ENCODE assay signal across 24 cellular contexts in genomic region chr3:147514366-147514765, GRCh38.
"Had no signal": no experiment of that assay in that cellular context is flagged by ENCODE, and none has a peak within 500 bp of the region (broad histone marks: within the 10 kb centered on the region; RNA-seq: fewer than 3 reads in every experiment).

No MANE protein-coding gene starts in this region.

- H3K4me1 Mint-ChIP-seq: activated CD4-positive, alpha-beta T cell treated with anti-CD3 and anti-CD28 coated beads for 36 hours; activated CD8-positive, alpha-beta memory T cell treated with anti-CD3 and anti-CD28 coated beads, Interleukin-2, amount 10 ng/mL, durations not matched to agents 7 days and 5 days; memory B cell; naive thymus-derived CD8-positive, alpha-beta T cell; neural crest cell had no signal

- H3K4me2 ChIP-seq: smooth muscle cell had no signal

- H3K36me3 ChIP-seq: colonic mucosa, heart left ventricle, right atrium auricular region, transverse colon had no signal

- H3K4me3 Mint-ChIP-seq: activated CD4-positive, alpha-beta T cell treated with anti-CD3 and anti-CD28 coated beads for 36 hours; activated CD8-positive, alpha-beta memory T cell treated with anti-CD3 and anti-CD28 coated beads, Interleukin-2, amount 10 ng/mL, durations not matched to agents 7 days and 5 days; activated CD8-positive, alpha-beta T cell treated with anti-CD3 and anti-CD28 coated beads, Interleukin-2, amount 10 ng/mL, durations not matched to agents 7 days and 5 days; memory B cell; naive thymus-derived CD8-positive, alpha-beta T cell; neural crest cell had no signal

- H3K4me3 ChIP-seq: colonic mucosa, dorsolateral prefrontal cortex, heart left ventricle, right atrium auricular region, smooth muscle cell, testis, transverse colon had no signal

- H3K9me3 Mint-ChIP-seq: memory B cell, neural crest cell had no signal

- H3K27ac ChIP-seq: colonic mucosa, dorsolateral prefrontal cortex, foreskin keratinocyte, heart left ventricle, right atrium auricular region, testis, transverse colon had no signal

- H3K27ac Mint-ChIP-seq: activated CD4-positive, alpha-beta T cell treated with anti-CD3 and anti-CD28 coated beads for 36 hours; activated CD8-positive, alpha-beta memory T cell treated with anti-CD3 and anti-CD28 coated beads, Interleukin-2, amount 10 ng/mL, durations not matched to agents 7 days and 5 days; activated CD8-positive, alpha-beta T cell treated with anti-CD3 and anti-CD28 coated beads, Interleukin-2, amount 10 ng/mL, durations not matched to agents 7 days and 5 days; activated naive CD4-positive, alpha-beta T cell treated with anti-CD3 and anti-CD28 coated beads, Interleukin-2, amount 50 U/mL, for 72 hours; memory B cell; naive thymus-derived CD8-positive, alpha-beta T cell had no signal

- H3K4me1 ChIP-seq: colonic mucosa, foreskin keratinocyte, heart left ventricle, right atrium auricular region, testis, transverse colon had no signal

- H3K9me3 ChIP-seq: colonic mucosa, heart left ventricle, right atrium auricular region, testis, transverse colon had no signal

- H3K36me3 Mint-ChIP-seq: activated CD8-positive, alpha-beta memory T cell treated with anti-CD3 and anti-CD28 coated beads, Interleukin-2, amount 10 ng/mL, durations not matched to agents 7 days and 5 days; activated naive CD4-positive, alpha-beta T cell treated with anti-CD3 and anti-CD28 coated beads, Interleukin-2, amount 50 U/mL, for 72 hours; memory B cell; naive thymus-derived CD8-positive, alpha-beta T cell had no signal

- DNase-seq: activated CD4-positive, alpha-beta T cell treated with anti-CD3 and anti-CD28 coated beads for 36 hours; activated CD4-positive, CD25-positive, alpha-beta regulatory T cell; activated CD8-positive, alpha-beta memory T cell treated with anti-CD3 and anti-CD28 coated beads, Interleukin-2, amount 10 ng/mL, durations not matched to agents 7 days and 5 days; activated CD8-positive, alpha-beta T cell treated with anti-CD3 and anti-CD28 coated beads, Interleukin-2, amount 10 ng/mL, durations not matched to agents 7 days and 5 days; activated naive CD4-positive, alpha-beta T cell; activated T-cell treated with anti-CD3 and anti-CD28 coated beads, Interleukin-2, amount 50 U/mL, for 48 hours; colonic mucosa; dorsolateral prefrontal cortex; effector memory CD4-positive, alpha-beta T cell; erythroblast; foreskin keratinocyte; heart left ventricle; hypothalamus; naive thymus-derived CD8-positive, alpha-beta T cell; stimulated activated CD4-positive, alpha-beta T cell treated with anti-CD3 and anti-CD28 coated beads, Interleukin-1b, Interleukin-23, amount 100 ng/mL, for 48 hours; stimulated activated naive CD4-positive, alpha-beta T cell; T-helper 2 cell; testis; transverse colon had no signal

- H3K27me3 Mint-ChIP-seq: activated CD4-positive, alpha-beta T cell treated with anti-CD3 and anti-CD28 coated beads for 36 hours; activated CD8-positive, alpha-beta memory T cell treated with anti-CD3 and anti-CD28 coated beads, Interleukin-2, amount 10 ng/mL, durations not matched to agents 7 days and 5 days; memory B cell; naive thymus-derived CD8-positive, alpha-beta T cell had no signal

- ATAC-seq: activated CD4-positive, alpha-beta T cell treated with anti-CD3 and anti-CD28 coated beads for 36 hours; activated CD8-positive, alpha-beta memory T cell treated with anti-CD3 and anti-CD28 coated beads, Interleukin-2, amount 10 ng/mL, durations not matched to agents 7 days and 5 days; activated CD8-positive, alpha-beta T cell treated with anti-CD3 and anti-CD28 coated beads, Interleukin-2, amount 10 ng/mL, durations not matched to agents 7 days and 5 days; activated naive CD4-positive, alpha-beta T cell treated with anti-CD3 and anti-CD28 coated beads, Interleukin-2, amount 50 U/mL, for 72 hours; foreskin keratinocyte; heart left ventricle; naive thymus-derived CD8-positive, alpha-beta T cell had no signal

- H3K27me3 ChIP-seq: colonic mucosa, dorsolateral prefrontal cortex, foreskin keratinocyte, heart left ventricle, right atrium auricular region, testis, transverse colon had no signal
